ENCODE assay signal across 33 cellular contexts in genomic region chr4:174993916-174994315, GRCh38.
"Had no signal": no experiment of that assay in that cellular context is flagged by ENCODE, and none has a peak within 500 bp of the region (broad histone marks: within the 10 kb centered on the region; RNA-seq: fewer than 3 reads in every experiment).

No MANE protein-coding gene starts in this region.

- ATAC-seq: activated CD8-positive, alpha-beta T cell treated with anti-CD3 and anti-CD28 coated beads for 36 hours; activated naive CD4-positive, alpha-beta T cell treated with anti-CD3 and anti-CD28 coated beads, Interleukin-2, amount 50 U/mL, for 72 hours; activated T-cell treated with anti-CD3 and anti-CD28 coated beads, Interleukin-2, amount 50 U/mL, for 4 hours; activated T-cell treated with anti-CD3 and anti-CD28 coated beads, Interleukin-2, amount 50 U/mL, for 72 hours; activated T-helper 17 cell treated with anti-CD3 and anti-CD28 coated beads, Interleukin-2, amount 50 U/mL, for 72 hours; body of pancreas had no signal

- H3K36me3 ChIP-seq: adrenal gland, brain microvascular endothelial cell, breast epithelium had no signal

- FAIRE-seq: astrocyte, TTC549 had no signal

- H3K27ac ChIP-seq: adrenal gland, body of pancreas, brain microvascular endothelial cell, breast epithelium, VCaP had no signal

- DNase-seq: activated B cell treated with CpG ODN at 0.5 μM for 24 hours; activated CD4-positive, alpha-beta memory T cell treated with anti-CD3 and anti-CD28 coated beads for 36 hours; activated CD4-positive, alpha-beta T cell treated with anti-CD3 and anti-CD28 coated beads for 4 hours; activated CD4-positive, alpha-beta T cell treated with anti-CD3 and anti-CD28 coated beads, Interleukin-2, amount 10 ng/mL, durations not matched to agents 24 days and 14 days; activated CD4-positive, alpha-beta T cell treated with anti-CD3 and anti-CD28 coated beads, Interleukin-2, amount 50 U/mL, for 1 hour; activated CD4-positive, alpha-beta T cell treated with anti-CD3 and anti-CD28 coated beads, Interleukin-2, amount 50 U/mL, for 4 hours; activated CD4-positive, CD25-positive, alpha-beta regulatory T cell treated with anti-CD3 and anti-CD28 coated beads, Interleukin-2, amount 50 U/mL, for 72 hours; activated CD8-positive, alpha-beta memory T cell treated with anti-CD3 and anti-CD28 coated beads, Interleukin-2, amount 50 U/mL, for 4 hours; activated CD8-positive, alpha-beta T cell treated with anti-CD3 and anti-CD28 coated beads for 36 hours; activated effector memory CD4-positive, alpha-beta T cell treated with anti-CD3 and anti-CD28 coated beads, Interleukin-2, amount 50 U/mL, for 16 hours; activated gamma-delta T cell treated with Interleukin-2 at 50 U/mL for 16 hours; activated naive CD4-positive, alpha-beta T cell; activated naive CD4-positive, alpha-beta T cell treated with anti-CD3 and anti-CD28 coated beads for 36 hours; activated naive CD4-positive, alpha-beta T cell treated with anti-CD3 and anti-CD28 coated beads, Interleukin-2, amount 50 U/mL, for 16 hours; activated naive CD8-positive, alpha-beta T cell treated with anti-CD3 and anti-CD28 coated beads for 36 hours; activated T-cell treated with anti-CD3 and anti-CD28 coated beads for 4 hours; activated T-cell treated with anti-CD3 and anti-CD28 coated beads, Interleukin-2, amount 50 U/mL, for 1 hour; activated T-cell treated with anti-CD3 and anti-CD28 coated beads, Interleukin-2, amount 50 U/mL, for 4 hours; activated T-cell treated with anti-CD3 and anti-CD28 coated beads, Interleukin-2, amount 50 U/mL, for 72 hours; adrenal gland; amniotic stem cell; aorta; body of pancreas; brain microvascular endothelial cell; central memory CD4-positive, alpha-beta T cell; T-helper 2 cell; T-helper 9 cell had no signal

- H3K4me3 ChIP-seq: adrenal gland, body of pancreas, breast epithelium had no signal

- H3K4me1 ChIP-seq: adrenal gland, body of pancreas, breast epithelium had no signal

- H3K27me3 ChIP-seq: adrenal gland, body of pancreas, brain microvascular endothelial cell, breast epithelium had no signal

- H3K9me3 ChIP-seq: adrenal gland, body of pancreas had no signal
